Comparison of ENCODE assay signal across 1 cellular context in genomic region chr15:45648521-45649200, GRCh38.
TF ChIP-seq lines count a peak whose summit lies in the region.

No MANE protein-coding gene starts in this region.

TF ChIP-seq in IMR-90, 13 proteins besides CTCF, POLR2A, EP300 and RAD21 (continued from another document):
- TF ChIP-seq, protein P1, sequence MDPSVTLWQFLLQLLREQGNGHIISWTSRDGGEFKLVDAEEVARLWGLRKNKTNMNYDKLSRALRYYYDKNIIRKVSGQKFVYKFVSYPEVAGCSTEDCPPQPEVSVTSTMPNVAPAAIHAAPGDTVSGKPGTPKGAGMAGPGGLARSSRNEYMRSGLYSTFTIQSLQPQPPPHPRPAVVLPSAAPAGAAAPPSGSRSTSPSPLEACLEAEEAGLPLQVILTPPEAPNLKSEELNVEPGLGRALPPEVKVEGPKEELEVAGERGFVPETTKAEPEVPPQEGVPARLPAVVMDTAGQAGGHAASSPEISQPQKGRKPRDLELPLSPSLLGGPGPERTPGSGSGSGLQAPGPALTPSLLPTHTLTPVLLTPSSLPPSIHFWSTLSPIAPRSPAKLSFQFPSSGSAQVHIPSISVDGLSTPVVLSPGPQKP (IDR thresholded peaks at IDR 0.05; ENCODE audit: borderline replicate concordance, low read depth, low read length): no peak
- peak; percentile 74 for TF ChIP-seq MAFK (IDR thresholded peaks at IDR 0.05; ENCODE audit: low read depth, low read length)
- no peak for TF ChIP-seq SMC3 (IDR thresholded peaks at IDR 0.05; ENCODE audit: low read depth, low read length)
- peak; percentile 65 for TF ChIP-seq USF2 (IDR thresholded peaks at IDR 0.05; ENCODE audit: low read depth, low read length)
- no peak for TF ChIP-seq RFX5 (IDR thresholded peaks at IDR 0.05; ENCODE audit: low read depth, low read length)
- TF ChIP-seq BHLHE40 (IDR thresholded peaks at IDR 0.05; ENCODE audit: low read depth, low read length): peak; percentile 42; the same call in 1 of the 2 replicates
- TF ChIP-seq MAZ (IDR thresholded peaks at IDR 0.05; ENCODE audit: borderline replicate concordance, low read depth, low read length): 0 out of 2 replicates have a peak, but pooled peaks have one; percentile 19
- TF ChIP-seq FOS (IDR thresholded peaks at IDR 0.05; ENCODE audit: low read depth, low read length): 0 out of 2 replicates have a peak, but pooled peaks have one; percentile 7
- no peak for TF ChIP-seq RCOR1 (IDR thresholded peaks at IDR 0.05; ENCODE audit: insufficient replicate concordance, low read length)
